ENCODE assay signal across 12 cellular contexts in the genomic region with DNA sequence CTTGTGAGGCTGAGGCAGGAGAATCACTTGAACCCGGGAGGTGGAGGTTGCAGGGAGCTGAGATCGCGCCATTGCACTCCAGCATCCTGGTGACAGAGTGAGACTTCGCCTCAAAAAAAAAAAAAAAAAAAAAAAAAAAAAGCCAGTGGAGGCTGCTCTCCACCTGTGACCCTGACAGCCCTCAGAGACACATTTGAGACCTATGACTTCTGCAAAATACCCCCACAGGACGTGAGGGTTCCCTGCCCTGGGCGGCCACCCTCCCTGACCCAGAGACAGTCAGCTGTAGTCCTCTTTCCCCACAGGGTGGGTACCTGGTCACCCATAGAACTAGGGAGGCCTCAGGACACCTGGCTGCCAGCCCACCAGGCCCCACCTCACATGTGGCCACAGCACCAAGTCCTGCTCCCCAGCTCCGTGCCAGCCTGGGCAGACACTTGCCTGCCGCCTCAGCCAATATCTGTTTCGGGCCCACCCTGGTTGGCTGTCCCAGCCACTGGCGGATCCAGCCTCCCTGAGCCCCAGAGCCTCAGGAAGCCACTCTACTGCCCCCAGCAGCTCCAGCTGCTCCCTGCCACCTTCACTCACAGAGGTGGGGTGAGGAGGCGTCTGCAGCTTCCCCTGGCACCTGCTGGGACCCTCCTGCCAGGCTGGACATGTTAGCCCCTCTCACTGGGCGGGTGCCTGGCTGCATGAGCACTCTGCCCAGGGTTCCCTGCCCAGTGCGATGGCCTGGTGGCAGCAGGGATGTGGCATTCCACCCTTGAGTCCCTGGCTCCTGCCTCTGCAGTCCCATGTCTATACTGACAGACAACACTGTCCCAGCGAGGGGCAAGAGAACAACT. TPM values are rescaled to one million over a fixed set of nuclear protein-coding genes. Genes with fewer than 3 reads are reported as not detected.
A peak's percentile ranks its signal among the peaks of the same experiment; 100 is the strongest.
DNase-seq lines count a peak whose midpoint lies in the region; ATAC-seq and TF ChIP-seq lines count a peak whose summit lies in the region.
"Had no signal": no experiment of that assay in that cellular context is flagged by ENCODE, and none has a peak within 500 bp of the region (broad histone marks: within the 10 kb centered on the region; RNA-seq: fewer than 3 reads in every experiment).

No MANE protein-coding gene starts in this region.

- intact Hi-C loops in Panc1 (cut with micrococcal nuclease; ENCODE audit: unreplicated experiment): no loop called here

- H3K9me3 ChIP-seq in Panc1 (ENCODE audit: control insufficient read depth, insufficient read depth, low read depth, low read length) (no peaks in the 10 kb centered on the region), endodermal cell (ENCODE audit: control insufficient read depth, low read length) (no peaks in the 10 kb centered on the region)

- H3K9ac ChIP-seq in endodermal cell (ENCODE audit: extremely low read depth, low read length, poor library complexity, severe bottlenecking): no peak overlapping the region
- H3K9ac ChIP-seq in rectal smooth muscle tissue (ENCODE audit: low read length): no peak overlapping the region
- H3K9ac ChIP-seq: GM23248 had no signal

- H3K4me1 Mint-ChIP-seq in endodermal cell (no peaks in the 10 kb centered on the region), osteocyte (ENCODE audit: unreplicated experiment) (peaks cover 26% of the 10 kb centered on the region)

- H3K27ac Mint-ChIP-seq in endodermal cell (no peak overlapping the region), osteocyte (ENCODE audit: unreplicated experiment) (no peak overlapping the region)

- no peaks in the 10 kb centered on the region for H3K27me3 ChIP-seq in GM06990 (replicated peaks; ENCODE audit: control insufficient read depth, insufficient read depth, low read length)
- no peaks in the 10 kb centered on the region for H3K27me3 ChIP-seq in Panc1 (ENCODE audit: control insufficient read depth, insufficient read depth, low read length)
- H3K27me3 ChIP-seq in endodermal cell (ENCODE audit: control insufficient read depth, insufficient read depth, low read length, poor library complexity, severe bottlenecking): no peaks in the 10 kb centered on the region
- no peaks in the 10 kb centered on the region for H3K27me3 ChIP-seq in rectal smooth muscle tissue (ENCODE audit: control insufficient read depth, insufficient read depth, low read length)

- H3K36me3 Mint-ChIP-seq in endodermal cell (ENCODE audit: low read depth): peaks cover 17% of the 10 kb centered on the region
- H3K36me3 Mint-ChIP-seq in osteocyte (ENCODE audit: unreplicated experiment): peaks cover 11% of the 10 kb centered on the region

- H3K9me3 Mint-ChIP-seq in endodermal cell (no peaks in the 10 kb centered on the region), osteocyte (ENCODE audit: unreplicated experiment) (no peaks in the 10 kb centered on the region)

- H3K27me3 Mint-ChIP-seq in endodermal cell (ENCODE audit: insufficient read depth) (no peaks in the 10 kb centered on the region), osteocyte (ENCODE audit: unreplicated experiment) (no peaks in the 10 kb centered on the region)

- peaks cover 68% of the 10 kb centered on the region for H3K36me3 ChIP-seq in GM06990 (ENCODE audit: control insufficient read depth, insufficient read depth, low read length)
- no peaks in the 10 kb centered on the region; the same call in 1 of the 2 replicates for H3K36me3 ChIP-seq in Panc1 (ENCODE audit: control insufficient read depth, insufficient read depth, low read length)
- H3K36me3 ChIP-seq in endodermal cell (ENCODE audit: control insufficient read depth, insufficient read depth, low read length): peaks cover 44% of the 10 kb centered on the region
- H3K36me3 ChIP-seq in rectal smooth muscle tissue (ENCODE audit: control insufficient read depth, insufficient read depth, low read length): peaks cover 29% of the 10 kb centered on the region

- 94 to 95% methylated on average over 7 to 14 of the region's 14 CpGs for WGBS in endodermal cell (ENCODE audit: insufficient coverage in 1 of 2, insufficient read length in 1 of 2), 2 experiments

- in situ Hi-C loops in Panc1 (cut with HindIII; ENCODE audit: low pct_unique_long_range_greater_than_20kb, low sequenced_read_pairs): no loop called here

- H3K4me3 Mint-ChIP-seq in endodermal cell (no peak overlapping the region), osteocyte (ENCODE audit: unreplicated experiment) (no peak overlapping the region)

- no peak for ATAC-seq in Panc1
- no peak for ATAC-seq in HG02840 (IDR thresholded peaks at IDR 0.05; ENCODE audit: low FRiP score, unreplicated experiment)

- H3K4me1 ChIP-seq in Panc1 (ENCODE audit: control insufficient read depth, insufficient read depth, low read length) (peaks cover 58% of the 10 kb centered on the region), endodermal cell (ENCODE audit: control insufficient read depth, insufficient read depth, low read length) (peaks cover 7% of the 10 kb centered on the region), rectal smooth muscle tissue (ENCODE audit: control insufficient read depth, insufficient read depth, low read length) (peaks cover 35% of the 10 kb centered on the region)

- POLR2A ChIA-PET in Panc1 (lab: Charles Lee): no interaction called here

- no peak for TF ChIP-seq CTCF in GM06990 (IDR thresholded peaks at IDR 0.05; ENCODE audit: insufficient read depth, low read length, poor library complexity, severe bottlenecking)
- peak; percentile 3; the same call in 1 of the 2 replicates for TF ChIP-seq CTCF in Panc1 (IDR thresholded peaks at IDR 0.05)
- TF ChIP-seq CTCF in endodermal cell (conservative IDR thresholded peaks at IDR 0.05): peak; percentile 24
- no peak for TF ChIP-seq CTCF in osteocyte (IDR thresholded peaks at IDR 0.05)

- CTCF ChIA-PET in Panc1 (lab: Charles Lee): interaction anchor here (0.5 kb wide), 1 partner anchor 265 kb away, joined by 3 read pairs; no protein-coding TSS in a partner anchor

- H3K4me3 ChIP-seq in GM06990 (replicated peaks; ENCODE audit: low read depth, low read length) (no peak overlapping the region), Panc1 (ENCODE audit: low read depth in 2 of 2, low read length in 2 of 2) (no peak overlapping the region), endodermal cell (ENCODE audit: low read length) (no peak overlapping the region), rectal smooth muscle tissue (ENCODE audit: low read length) (no peak overlapping the region)
- H3K4me3 ChIP-seq: GM23248 had no signal

- BruUV-seq in Panc1 (replicated peaks; lab: Mats Ljungman, UMichigan): no TSS peak

- H3K27ac ChIP-seq in Panc1 (ENCODE audit: low read length) (no peak overlapping the region), endodermal cell (ENCODE audit: low read depth, low read length) (no peak overlapping the region), rectal smooth muscle tissue (ENCODE audit: low read depth, low read length) (peak overlapping the region; percentile 25)
- H3K27ac ChIP-seq: GM23248 had no signal

- DNase-seq in GM06990 (ENCODE audit: extremely low read depth, insufficient read length): peak; percentile 41
- no peak for DNase-seq in Panc1 (ENCODE audit: low read depth, low spot score)
- peak; percentile 67 for DNase-seq in endodermal cell
- no peak for DNase-seq in NCI-H446 (lab: John Stamatoyannopoulos, UW)
- no peak for DNase-seq in osteocyte (ENCODE audit: extremely low spot score, unreplicated experiment)
- DNase-seq in occipital lobe (lab: John Stamatoyannopoulos, UW): no peak
- DNase-seq: activated CD4-positive, alpha-beta T cell treated with anti-CD3 and anti-CD28 coated beads for 4 hours; GM23248; NCI-H526; stimulated activated CD4-positive, alpha-beta T cell treated with anti-CD3 and anti-CD28 coated beads, Interleukin-4, amount 100 ng/mL, for 1 hour had no signal

RNA-seq across cellular contexts. Expression of a gene that starts 7.0 kb away (rescaled TPM):
- 240 TPM for total RNA-seq in Panc1 (2021; ENCODE audit: unreplicated experiment)
- polyA plus RNA-seq in Panc1 (2012; ENCODE audit: insufficient read length): 278 TPM
- 100 to 1,000 TPM; 120 to 123 TPM for total RNA-seq in endodermal cell
- 63.1 TPM for polyA plus RNA-seq in endodermal cell (2013, experiment 1 of 2)
- polyA plus RNA-seq in endodermal cell (2013, experiment 2 of 2): 58.0 TPM
- total RNA-seq in osteocyte: 81.3 and 83.3 TPM in 2 replicates
- total RNA-seq in occipital lobe: 16.8 TPM

RNA-seq across cellular contexts. Expression of a gene that starts 28.6 kb away (rescaled TPM):
- total RNA-seq in Panc1 (2021; ENCODE audit: unreplicated experiment) (59.6 TPM), endodermal cell (100 to 1,000 TPM; 107 to 112 TPM), osteocyte (86.0 and 95.9 TPM in 2 replicates), occipital lobe (49.1 TPM)
- 178 TPM for polyA plus RNA-seq in Panc1 (2012; ENCODE audit: insufficient read length)
- polyA plus RNA-seq in endodermal cell (2013, experiment 1 of 2): 113 TPM
- polyA plus RNA-seq in endodermal cell (2013, experiment 2 of 2): 99.4 TPM

RNA-seq across cellular contexts. Expression of a gene that starts 52.0 kb away (rescaled TPM):
- total RNA-seq in Panc1 (2021; ENCODE audit: unreplicated experiment) (36.3 TPM), endodermal cell (10 to 100 TPM; 20.9 to 21.8 TPM), osteocyte (50.6 and 54.2 TPM in 2 replicates), occipital lobe (14.2 TPM)
- polyA plus RNA-seq in Panc1 (2012; ENCODE audit: insufficient read length): 21.0 TPM
- 16.9 TPM for polyA plus RNA-seq in endodermal cell (2013, experiment 1 of 2)
- 15.9 TPM for polyA plus RNA-seq in endodermal cell (2013, experiment 2 of 2)

RNA-seq across cellular contexts. Expression of a gene that starts 52.6 kb away (rescaled TPM):
- 5.4 TPM for total RNA-seq in Panc1 (2021; ENCODE audit: unreplicated experiment)
- 4.7 TPM for polyA plus RNA-seq in Panc1 (2012; ENCODE audit: insufficient read length)
- total RNA-seq in endodermal cell: 1 to 10 TPM; 4.3 to 5.4 TPM
- polyA plus RNA-seq in endodermal cell (2013, experiment 1 of 2): 4.3 TPM
- 4.6 TPM for polyA plus RNA-seq in endodermal cell (2013, experiment 2 of 2)
- 3.8 and 4.8 TPM in 2 replicates for total RNA-seq in osteocyte
- total RNA-seq in occipital lobe: 2.2 TPM

Comparison
In these comparisons a context has a peak if more than half of its experiments do, and no peak if none do; other contexts are left out.
1. DNase-seq: peak in GM06990 (single experiment) and endodermal cell (single experiment); none in Panc1 (single experiment), NCI-H446 (0 of 2), osteocyte (single experiment) and occipital lobe (single experiment).
2. CTCF ChIP-seq: peak in Panc1 (single experiment) and endodermal cell (single experiment); none in GM06990 (single experiment) and osteocyte (single experiment).